Comparison of ENCODE assay signal across 19 cellular contexts in the genomic region with DNA sequence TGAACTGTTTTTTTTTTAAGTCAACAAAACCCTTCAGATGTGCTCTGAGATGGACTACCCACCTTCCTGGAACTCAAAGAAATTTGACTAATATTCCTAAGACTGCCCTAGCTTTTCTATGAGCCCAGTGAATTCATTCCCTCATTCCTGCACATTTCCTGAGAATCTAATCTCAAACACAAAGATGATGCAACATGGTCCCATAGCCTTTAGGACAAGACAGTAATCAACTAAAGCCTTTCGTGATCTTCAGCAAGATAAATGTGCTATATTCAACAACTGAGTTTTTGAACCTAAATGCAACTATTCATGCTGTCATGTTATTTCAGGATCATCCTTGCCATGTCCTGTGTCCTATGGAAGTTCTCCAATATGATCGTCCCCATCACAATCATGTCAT.
"Had no signal": no experiment of that assay in that cellular context is flagged by ENCODE, and none has a peak within 500 bp of the region (broad histone marks: within the 10 kb centered on the region; RNA-seq: fewer than 3 reads in every experiment).

No MANE protein-coding gene starts in this region.

- H3K9ac ChIP-seq: parathyroid adenoma had no signal

- FAIRE-seq: islet of Langerhans had no signal

- H3K4me3 ChIP-seq: colonic mucosa, lower lobe of right lung had no signal

- H3K27ac Mint-ChIP-seq: activated naive CD4-positive, alpha-beta T cell treated with anti-CD3 and anti-CD28 coated beads, Interleukin-2, amount 10 ng/mL, durations not matched to agents 7 days and 5 days; activated naive CD8-positive, alpha-beta T cell treated with anti-CD3 and anti-CD28 coated beads, Interleukin-2, amount 50 U/mL, for 24 hours had no signal

- H2AFZ ChIP-seq: parathyroid adenoma had no signal

- H3K27me3 Mint-ChIP-seq: activated naive CD4-positive, alpha-beta T cell treated with anti-CD3 and anti-CD28 coated beads, Interleukin-2, amount 10 ng/mL, durations not matched to agents 7 days and 5 days; activated naive CD8-positive, alpha-beta T cell treated with anti-CD3 and anti-CD28 coated beads, Interleukin-2, amount 50 U/mL, for 24 hours had no signal

- DNase-seq: activated CD4-positive, alpha-beta T cell treated with anti-CD3 and anti-CD28 coated beads, Interleukin-2, amount 50 U/mL, for 1 hour; activated CD4-positive, CD25-positive, alpha-beta regulatory T cell treated with anti-CD3 and anti-CD28 coated beads, Interleukin-2, amount 50 U/mL, for 72 hours; activated CD8-positive, alpha-beta memory T cell treated with anti-CD3 and anti-CD28 coated beads, Interleukin-2, amount 50 U/mL, for 4 hours; activated effector memory CD4-positive, alpha-beta T cell treated with Interleukin-2 at 50 U/mL for 16 hours; activated naive CD4-positive, alpha-beta T cell treated with anti-CD3 and anti-CD28 coated beads, Interleukin-2, amount 10 ng/mL, durations not matched to agents 7 days and 5 days; activated naive CD8-positive, alpha-beta T cell treated with anti-CD3 and anti-CD28 coated beads, Interleukin-2, amount 50 U/mL, for 24 hours; activated T-cell treated with anti-CD3 and anti-CD28 coated beads, Interleukin-2, amount 50 U/mL, for 4 hours; aorta; brain microvascular endothelial cell; central memory CD4-positive, alpha-beta T cell; colonic mucosa; left colon; lower lobe of right lung; stimulated activated CD8-positive, alpha-beta memory T cell treated with anti-CD3 and anti-CD28 coated beads, Interleukin-4, amount 100 ng/mL, for 48 hours; stimulated activated naive CD4-positive, alpha-beta T cell had no signal

- H3K36me3 ChIP-seq: brain microvascular endothelial cell, colonic mucosa, lower lobe of right lung had no signal

- ATAC-seq: activated naive CD8-positive, alpha-beta T cell treated with anti-CD3 and anti-CD28 coated beads, Interleukin-2, amount 50 U/mL, for 24 hours; activated T-cell treated with anti-CD3 and anti-CD28 coated beads, Interleukin-2, amount 50 U/mL, for 4 hours; left colon had no signal

- H3K9me3 Mint-ChIP-seq: activated naive CD4-positive, alpha-beta T cell treated with anti-CD3 and anti-CD28 coated beads, Interleukin-2, amount 10 ng/mL, durations not matched to agents 7 days and 5 days; activated naive CD8-positive, alpha-beta T cell treated with anti-CD3 and anti-CD28 coated beads, Interleukin-2, amount 50 U/mL, for 24 hours; activated T-cell treated with anti-CD3 and anti-CD28 coated beads, Interleukin-2, amount 50 U/mL, for 4 hours; mesothelial cell of epicardium; nephron had no signal

- H3K9me3 ChIP-seq: colonic mucosa, lower lobe of right lung had no signal

- H3K27me3 ChIP-seq: brain microvascular endothelial cell, colonic mucosa had no signal

- H3K4me3 Mint-ChIP-seq: activated naive CD4-positive, alpha-beta T cell treated with anti-CD3 and anti-CD28 coated beads, Interleukin-2, amount 10 ng/mL, durations not matched to agents 7 days and 5 days; activated naive CD8-positive, alpha-beta T cell treated with anti-CD3 and anti-CD28 coated beads, Interleukin-2, amount 50 U/mL, for 24 hours; activated T-cell treated with anti-CD3 and anti-CD28 coated beads, Interleukin-2, amount 50 U/mL, for 4 hours; mesothelial cell of epicardium; nephron had no signal

- H3K27ac ChIP-seq: brain microvascular endothelial cell, colonic mucosa, lower lobe of right lung, parathyroid adenoma had no signal

- H3K36me3 Mint-ChIP-seq: activated naive CD4-positive, alpha-beta T cell treated with anti-CD3 and anti-CD28 coated beads, Interleukin-2, amount 10 ng/mL, durations not matched to agents 7 days and 5 days; mesothelial cell of epicardium had no signal
